Comparison of ENCODE assay signal across 2 cellular contexts in genomic region chr2:195795879-195796278, GRCh38.
TF ChIP-seq lines count a peak whose summit lies in the region.

No MANE protein-coding gene starts in this region.

TF ChIP-seq in HepG2, 621 proteins besides CTCF, POLR2A, EP300 and RAD21 (continued from another document):
- TF ChIP-seq ZBTB33 (CRISPR knock-in tag; IDR thresholded peaks at IDR 0.05) = no peak
- no peak for TF ChIP-seq ARID3A (IDR thresholded peaks at IDR 0.05; ENCODE audit: low read depth, low read length)
- no peak for TF ChIP-seq TEAD2 (CRISPR knock-in tag; IDR thresholded peaks at IDR 0.05)
- TF ChIP-seq RFX3 (CRISPR knock-in tag; IDR thresholded peaks at IDR 0.05) = no peak
- TF ChIP-seq TCF7 (IDR thresholded peaks at IDR 0.05; ENCODE audit: low read depth) = no peak
- TF ChIP-seq IRF9 (CRISPR knock-in tag; IDR thresholded peaks at IDR 0.05; ENCODE audit: borderline replicate concordance) = no peak
- no peak for TF ChIP-seq SMYD3 (CRISPR knock-in tag; IDR thresholded peaks at IDR 0.05)
- no peak for TF ChIP-seq NR1H2 (CRISPR knock-in tag; IDR thresholded peaks at IDR 0.05; ENCODE audit: borderline replicate concordance, low read depth)
TF ChIP-seq in HepG2: peak in this region for 0.

TF ChIP-seq in SK-N-SH, 30 proteins besides CTCF, POLR2A, EP300 and RAD21 (continued from another document):
- no peak for TF ChIP-seq ZBTB33 (IDR thresholded peaks at IDR 0.05; ENCODE audit: borderline replicate concordance, low read depth)
TF ChIP-seq in SK-N-SH: peak in this region for 0.
